23 cellular contexts compared by ENCODE assay signal in the genomic region with DNA sequence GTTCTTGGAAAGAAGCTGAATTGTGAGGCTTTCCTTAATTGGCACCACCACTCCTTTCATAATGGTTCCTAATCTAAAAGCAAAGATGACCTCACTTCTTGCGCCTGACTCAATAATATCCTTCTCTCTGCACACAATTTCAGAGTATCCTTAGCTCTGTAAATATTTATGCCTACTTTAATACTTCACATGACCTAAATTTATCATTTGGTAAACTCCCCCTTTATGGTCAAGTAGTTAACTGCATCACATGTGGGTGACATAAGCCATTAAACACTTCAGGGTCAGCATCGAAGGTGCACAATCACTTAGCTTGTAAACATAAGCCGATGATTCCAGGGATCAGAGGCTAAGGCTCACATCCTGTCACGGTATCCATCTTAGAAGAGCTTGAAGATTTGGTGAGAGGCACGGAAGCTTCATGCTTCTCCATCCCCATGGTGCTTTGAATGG. TPM values are rescaled to one million over a fixed set of nuclear protein-coding genes. Genes with fewer than 3 reads are reported as not detected.
DNase-seq lines count a peak whose midpoint lies in the region; ATAC-seq and TF ChIP-seq lines count a peak whose summit lies in the region.
"Had no signal": no experiment of that assay in that cellular context is flagged by ENCODE, and none has a peak within 500 bp of the region (broad histone marks: within the 10 kb centered on the region; RNA-seq: fewer than 3 reads in every experiment).

No MANE protein-coding gene starts in this region.

- H2BK120ac ChIP-seq in IMR-90 (ENCODE audit: low read depth, low read length): peak overlapping the region; percentile 54; the same call in 1 of the 2 replicates

- TF ChIP-seq RAD21 in IMR-90 (IDR thresholded peaks at IDR 0.05; ENCODE audit: low read length): no peak

- dilution Hi-C loops in IMR-90 (cut with HindIII; ENCODE audit: low sequenced_read_pairs, unreplicated experiment): no loop called here

- H3K27me3 ChIP-seq in IMR-90 (ENCODE audit: control insufficient read depth, insufficient read depth, low read length) (no peaks in the 10 kb centered on the region), endocrine pancreas (ENCODE audit: control insufficient read depth, insufficient read depth, low read length) (no peaks in the 10 kb centered on the region)
- H3K27me3 ChIP-seq: ascending aorta, Peyer's patch had no signal

- ATAC-seq in IMR-90 (ENCODE audit: low read depth): peak; percentile 26
- ATAC-seq in HG03460 (IDR thresholded peaks at IDR 0.05; ENCODE audit: unreplicated experiment): no peak
- no peak for ATAC-seq in effector memory CD8-positive, alpha-beta T cell (replicated peaks)

- H3K9me3 Mint-ChIP-seq in effector memory CD8-positive, alpha-beta T cell: no peaks in the 10 kb centered on the region
- H3K9me3 Mint-ChIP-seq: activated naive CD8-positive, alpha-beta T cell treated with anti-CD3 and anti-CD28 coated beads for 36 hours had no signal

- H3K9ac ChIP-seq in IMR-90 (ENCODE audit: low read depth, low read length) (no peak overlapping the region), endocrine pancreas (ENCODE audit: control insufficient read depth, insufficient read depth, low read length) (no peak overlapping the region)

- H3K9me3 ChIP-seq in IMR-90 (ENCODE audit: control insufficient read depth, insufficient read depth, low read length) (no peaks in the 10 kb centered on the region), endocrine pancreas (ENCODE audit: control insufficient read depth, low read length) (no peaks in the 10 kb centered on the region)
- H3K9me3 ChIP-seq: ascending aorta, neutrophil, Peyer's patch had no signal

- TF ChIP-seq CTCF in IMR-90 (conservative IDR thresholded peaks at IDR 0.05; ENCODE audit: low read depth, low read length): no peak
- no peak for TF ChIP-seq CTCF in retinal pigment epithelial cell (conservative IDR thresholded peaks at IDR 0.05; ENCODE audit: low read depth, low read length)
- TF ChIP-seq CTCF in GM20000 (IDR thresholded peaks at IDR 0.05; ENCODE audit: extremely low read depth, missing control alignments): no peak

- peaks cover 45 to 48% of the 10 kb centered on the region in 2 donors for H3K27me3 Mint-ChIP-seq in effector memory CD8-positive, alpha-beta T cell

- no peak overlapping the region for H2BK15ac ChIP-seq in IMR-90 (ENCODE audit: low read depth, low read length)

- H3K4me1 ChIP-seq in IMR-90 (ENCODE audit: control insufficient read depth, insufficient read depth, low read length): peaks cover 5% of the 10 kb centered on the region
- H3K4me1 ChIP-seq in endocrine pancreas (ENCODE audit: control insufficient read depth, insufficient read depth, low read length): peaks cover 22% of the 10 kb centered on the region
- H3K4me1 ChIP-seq: ascending aorta had no signal

- POLR2A ChIA-PET in IMR-90 (lab: Charles Lee; ENCODE audit: unreplicated experiment): no interaction called here

- peak overlapping the region in 1 of 2 experiments; percentile 41; a peak in 1 of 4 replicates for H4K8ac ChIP-seq in IMR-90 (ENCODE audit: low read depth in 2 of 2, low read length in 2 of 2)

- peak overlapping the region; percentile 57; the same call in 1 of the 2 replicates for H2BK20ac ChIP-seq in IMR-90 (ENCODE audit: low read depth, low read length)

- no peaks in the 10 kb centered on the region for H3K9me1 ChIP-seq in IMR-90 (ENCODE audit: insufficient read depth, low read length)

- no peak overlapping the region for H3K4ac ChIP-seq in IMR-90 (ENCODE audit: low read depth, low read length)

- no peak for TF ChIP-seq POLR2A in IMR-90 (IDR thresholded peaks at IDR 0.05; ENCODE audit: low read depth, low read length)

- no CpG with 5 or more reads among the region's 5 CpGs for WGBS in IMR-90 (ENCODE audit: extremely low coverage in 2 of 2, insufficient read length in 1 of 2), 2 experiments

- H2BK5ac ChIP-seq in IMR-90 (ENCODE audit: low read depth, low read length, poor library complexity, severe bottlenecking): no peak overlapping the region

- BruUV-seq in IMR-90 (replicated peaks; lab: Mats Ljungman, UMichigan): no TSS peak

- no peak overlapping the region for H3K23ac ChIP-seq in IMR-90 (ENCODE audit: low read depth, low read length)

- peak overlapping the region; percentile 69 for H2AFZ ChIP-seq in IMR-90 (replicated peaks; ENCODE audit: low read length, poor library complexity)

- no peaks in the 10 kb centered on the region for H4K20me1 ChIP-seq in IMR-90 (ENCODE audit: insufficient read depth, low read length)

- H3K36me3 ChIP-seq in IMR-90 (ENCODE audit: control insufficient read depth, insufficient read depth, low read length): no peaks in the 10 kb centered on the region; the same call in 1 of the 2 replicates
- no peaks in the 10 kb centered on the region for H3K36me3 ChIP-seq in endocrine pancreas (ENCODE audit: control insufficient read depth, insufficient read depth, low read length)
- H3K36me3 ChIP-seq: ascending aorta, neutrophil, Peyer's patch had no signal

- DNase-seq in NCI-H2227 (lab: John Stamatoyannopoulos, UW; ENCODE audit: unreplicated experiment) (peak; percentile 10), NCI-H2227 treated with DMSO at 0.1 percent for 48 hours (lab: John Stamatoyannopoulos, UW) (no peak), IMR-90 (peak; percentile 61), retinal pigment epithelial cell (ENCODE audit: low read depth) (peak; percentile 84), GM20000 (ENCODE audit: low spot score) (no peak)
- DNase-seq in effector memory CD8-positive, alpha-beta T cell: no peak
- DNase-seq: activated CD4-positive, alpha-beta T cell treated with anti-CD3 and anti-CD28 coated beads, Interleukin-2, amount 50 U/mL, for 48 hours; activated CD4-positive, CD25-positive, alpha-beta regulatory T cell; activated naive CD8-positive, alpha-beta T cell treated with anti-CD3 and anti-CD28 coated beads for 36 hours; caudate nucleus; CD8-positive, alpha-beta memory T cell; dermis blood vessel endothelial cell; DND-41; glutamatergic neuron; mesendoderm; NCI-H2171 treated with DMSO at 0.1 percent for 48 hours; NK-92 treated with Interleukin-12 subunit alpha and Interleukin-12 subunit beta, amount 100 ng/mL, for 24 hours had no signal

- no peak overlapping the region for H3K56ac ChIP-seq in IMR-90 (ENCODE audit: extremely low read depth, insufficient read depth, low read length)

- peak overlapping the region; percentile 9; the same call in 1 of the 2 replicates for H4K91ac ChIP-seq in IMR-90 (ENCODE audit: insufficient read depth, low read depth, low read length)

- no peaks in the 10 kb centered on the region for H3K36me3 Mint-ChIP-seq in effector memory CD8-positive, alpha-beta T cell (ENCODE audit: insufficient read depth)
- H3K36me3 Mint-ChIP-seq: activated naive CD8-positive, alpha-beta T cell treated with anti-CD3 and anti-CD28 coated beads for 36 hours; CD8-positive, alpha-beta memory T cell had no signal

- 0 out of 2 replicates have a peak overlapping the region, but pooled peaks have one; percentile 36 for H3K4me2 ChIP-seq in IMR-90 (ENCODE audit: low read depth, low read length)

- H4K5ac ChIP-seq in IMR-90 (ENCODE audit: low read depth, low read length): peak overlapping the region; percentile 59

- H3K27ac Mint-ChIP-seq in effector memory CD8-positive, alpha-beta T cell: no peak overlapping the region
- H3K27ac Mint-ChIP-seq: activated naive CD8-positive, alpha-beta T cell treated with anti-CD3 and anti-CD28 coated beads for 36 hours; B cell; CD8-positive, alpha-beta memory T cell had no signal

- H3K27ac ChIP-seq in IMR-90 (ENCODE audit: insufficient read depth, low read length): 0 out of 2 replicates have a peak overlapping the region, but pooled peaks have one; percentile 0
- H3K27ac ChIP-seq: ascending aorta, neutrophil had no signal

- peak overlapping the region; percentile 18; the same call in 1 of the 2 replicates for H3K14ac ChIP-seq in IMR-90 (replicated peaks; ENCODE audit: low read depth, low read length)

- H3K4me1 Mint-ChIP-seq in effector memory CD8-positive, alpha-beta T cell (ENCODE audit: low read depth in 2 of 2): no peaks in the 10 kb centered on the region
- H3K4me1 Mint-ChIP-seq: activated naive CD8-positive, alpha-beta T cell treated with anti-CD3 and anti-CD28 coated beads for 36 hours; B cell; CD8-positive, alpha-beta memory T cell had no signal

- no peak overlapping the region for H3K4me3 Mint-ChIP-seq in effector memory CD8-positive, alpha-beta T cell
- H3K4me3 Mint-ChIP-seq: activated naive CD8-positive, alpha-beta T cell treated with anti-CD3 and anti-CD28 coated beads for 36 hours; B cell; CD8-positive, alpha-beta memory T cell had no signal

- CTCF ChIA-PET in IMR-90 (lab: Yijun Ruan, JAX): interaction anchor here (1.0 kb wide), 1 partner anchor 12 kb away, joined by 3 read pairs; no protein-coding TSS in a partner anchor

- in situ Hi-C loops in IMR-90 (cut with MboI; ENCODE audit: low sequenced_read_pairs): no loop called here

- intact Hi-C loops in IMR-90 (cut with micrococcal nuclease): no loop called here

- H3K79me1 ChIP-seq in IMR-90 (ENCODE audit: low read depth in 1 of 2, low read length in 2 of 2): no peaks in the 10 kb centered on the region

- peak overlapping the region; percentile 12; the same call in 1 of the 2 replicates for H3K18ac ChIP-seq in IMR-90 (ENCODE audit: low read depth, low read length)

- H2AK5ac ChIP-seq in IMR-90 (ENCODE audit: low read depth, low read length): 0 out of 2 replicates have a peak overlapping the region, but pooled peaks have one; percentile 35

- H3K4me3 ChIP-seq in IMR-90 (ENCODE audit: insufficient read depth, low read depth, low read length) (no peak overlapping the region), endocrine pancreas (ENCODE audit: control insufficient read depth, insufficient read depth, low read length) (peak overlapping the region; percentile 30), retinal pigment epithelial cell (ENCODE audit: low read length) (no peak overlapping the region)
- H3K4me3 ChIP-seq: ascending aorta, Peyer's patch had no signal

- H2AK9ac ChIP-seq in IMR-90 (replicated peaks; ENCODE audit: low read depth, low read length, poor library complexity): no peak overlapping the region

TF ChIP-seq in IMR-90, 13 proteins besides CTCF, POLR2A, EP300 and RAD21 (continues in another document):
- TF ChIP-seq NFE2L2 (IDR thresholded peaks at IDR 0.05; ENCODE audit: low read depth, low read length) (no peak), CEBPB (IDR thresholded peaks at IDR 0.05; ENCODE audit: low read depth, low read length) (no peak), FOS (IDR thresholded peaks at IDR 0.05; ENCODE audit: low read depth, low read length) (no peak), RCOR1 (IDR thresholded peaks at IDR 0.05; ENCODE audit: insufficient replicate concordance, low read length) (no peak), MAFK (IDR thresholded peaks at IDR 0.05; ENCODE audit: low read depth, low read length) (no peak), MXI1 (IDR thresholded peaks at IDR 0.05; ENCODE audit: borderline replicate concordance, low read depth, low read length) (no peak), BHLHE40 (IDR thresholded peaks at IDR 0.05; ENCODE audit: low read depth, low read length) (no peak)

RNA-seq across cellular contexts. Expression of gene RHOBTB1, which starts 7.3 kb away (rescaled TPM):
- 15.2 and 18.9 TPM in 2 replicates for total RNA-seq in IMR-90 (2012; rRNA removed)
- 8.8 and 8.9 TPM in 2 replicates for polyA plus RNA-seq in IMR-90 (2012; rRNA removed)
- 3.7 and 4.9 TPM in 2 replicates for polyA plus RNA-seq in IMR-90 (2012; cell fraction: cytosol; rRNA removed)
- 3.6 and 19.2 TPM in 2 replicates for polyA plus RNA-seq in IMR-90 (2012; cell fraction: nucleus; rRNA removed; ENCODE audit: low replicate concordance)
- polyA plus RNA-seq: CD8-positive, alpha-beta memory T cell had no signal

Comparison
In these comparisons a context has a peak if more than half of its experiments do, and no peak if none do; other contexts are left out.
1. DNase-seq: peak in NCI-H2227 (single experiment), IMR-90 (single experiment) and retinal pigment epithelial cell (single experiment); none in NCI-H2227 treated with DMSO at 0.1 percent for 48 hours (single experiment), effector memory CD8-positive, alpha-beta T cell (0 of 3) and GM20000 (single experiment).